In genomic region chr21:43916691-43917514, GRCh38 we compare ENCODE assay signal across 9 cellular contexts. TPM values are rescaled to one million over a fixed set of nuclear protein-coding genes. Genes with fewer than 3 reads are reported as not detected.
DNase-seq lines count a peak whose midpoint lies in the region; ATAC-seq and TF ChIP-seq lines count a peak whose summit lies in the region.
"Had no signal": no experiment of that assay in that cellular context is flagged by ENCODE, and none has a peak within 500 bp of the region (broad histone marks: within the 10 kb centered on the region; RNA-seq: fewer than 3 reads in every experiment).

No MANE protein-coding gene starts in this region.

- H3K79me2 ChIP-seq in ACC112 (ENCODE audit: control insufficient read depth, insufficient read depth, low read length, unreplicated experiment) = peaks cover 42% of the 10 kb centered on the region

- H3K27ac Mint-ChIP-seq in activated CD4-positive, alpha-beta T cell treated with anti-CD3 and anti-CD28 coated beads, Interleukin-2, amount 10 ng/mL, durations not matched to agents 24 days and 14 days = peak overlapping the region; percentile 89
- H3K27ac Mint-ChIP-seq in osteocyte (ENCODE audit: unreplicated experiment) = no peak overlapping the region

- peaks cover 6% of the 10 kb centered on the region; the same call in 1 of the 2 replicates for H3K36me3 ChIP-seq in ACC112 (ENCODE audit: insufficient read depth, low read length)
- H3K36me3 ChIP-seq in esophagus (ENCODE audit: control insufficient read depth in 2 of 2, insufficient read depth in 2 of 2, low read length in 1 of 2) = peaks cover 0 to 2% of the 10 kb centered on the region in 2 donors

- intact Hi-C loops in activated CD4-positive, alpha-beta T cell treated with anti-CD3 and anti-CD28 coated beads, Interleukin-2, amount 10 ng/mL, durations not matched to agents 24 days and 14 days (cut with micrococcal nuclease) = loop anchor here (1.0 to 5.0 kb wide), 4 partner anchors 24 to 105 kb away; no protein-coding TSS in a partner anchor

- H3K9me3 ChIP-seq in esophagus (ENCODE audit: control insufficient read depth in 2 of 2, insufficient read depth in 1 of 2, low read depth in 1 of 2, low read length in 1 of 2) = peaks cover 0 to 2% of the 10 kb centered on the region in 2 donors
- H3K9me3 ChIP-seq: A549 had no signal

- peaks cover 29% of the 10 kb centered on the region for H3K36me3 Mint-ChIP-seq in activated CD4-positive, alpha-beta T cell treated with anti-CD3 and anti-CD28 coated beads, Interleukin-2, amount 10 ng/mL, durations not matched to agents 24 days and 14 days (ENCODE audit: low read depth)
- H3K36me3 Mint-ChIP-seq in osteocyte (ENCODE audit: unreplicated experiment) = peaks cover 12% of the 10 kb centered on the region

- H2AFZ ChIP-seq in ACC112 (ENCODE audit: low read length, unreplicated experiment) = no peak overlapping the region

- peaks cover 2% of the 10 kb centered on the region for H3K27me3 Mint-ChIP-seq in activated CD4-positive, alpha-beta T cell treated with anti-CD3 and anti-CD28 coated beads, Interleukin-2, amount 10 ng/mL, durations not matched to agents 24 days and 14 days
- no peaks in the 10 kb centered on the region for H3K27me3 Mint-ChIP-seq in osteocyte (ENCODE audit: unreplicated experiment)

- H3K27me3 ChIP-seq in ACC112 (ENCODE audit: insufficient read depth, low read length) = no peaks in the 10 kb centered on the region
- no peaks in the 10 kb centered on the region for H3K27me3 ChIP-seq in esophagus (ENCODE audit: control insufficient read depth in 1 of 2, insufficient read depth in 2 of 2, low read length in 2 of 2)

- H3K4me3 ChIP-seq in ACC112 (ENCODE audit: low read depth, low read length) (peak overlapping the region; percentile 67), esophagus (ENCODE audit: low read depth in 1 of 2, low read length in 2 of 2) (peak overlapping the region; percentile 28 to 31)
- H3K4me3 ChIP-seq: A549 had no signal

- peaks cover 56% of the 10 kb centered on the region for H3K4me1 Mint-ChIP-seq in activated CD4-positive, alpha-beta T cell treated with anti-CD3 and anti-CD28 coated beads, Interleukin-2, amount 10 ng/mL, durations not matched to agents 24 days and 14 days
- peaks cover 41% of the 10 kb centered on the region for H3K4me1 Mint-ChIP-seq in osteocyte (ENCODE audit: unreplicated experiment)

- H3K4me1 ChIP-seq in ACC112 (ENCODE audit: control insufficient read depth, insufficient read depth, low read length, unreplicated experiment) (no peaks in the 10 kb centered on the region), esophagus (ENCODE audit: control insufficient read depth in 2 of 2, insufficient read depth in 2 of 2, low read length in 1 of 2) (peaks cover 0 to 10% of the 10 kb centered on the region in 2 donors)
- H3K4me1 ChIP-seq: A549 had no signal

- H3K4me3 Mint-ChIP-seq in activated CD4-positive, alpha-beta T cell treated with anti-CD3 and anti-CD28 coated beads, Interleukin-2, amount 10 ng/mL, durations not matched to agents 24 days and 14 days = peak overlapping the region; percentile 87
- no peak overlapping the region for H3K4me3 Mint-ChIP-seq in osteocyte (ENCODE audit: unreplicated experiment)

- H3K27ac ChIP-seq in ACC112 (ENCODE audit: low read depth, low read length) = no peak overlapping the region
- peak overlapping the region in 1 of 2 donors; percentile 33 for H3K27ac ChIP-seq in esophagus (ENCODE audit: low read depth in 2 of 2, low read length in 1 of 2)
- H3K27ac ChIP-seq: A549 had no signal

- ATAC-seq in HG02678 (IDR thresholded peaks at IDR 0.05; ENCODE audit: unreplicated experiment) = peak; percentile 36
- ATAC-seq: A549 had no signal

- H3K9me3 Mint-ChIP-seq in activated CD4-positive, alpha-beta T cell treated with anti-CD3 and anti-CD28 coated beads, Interleukin-2, amount 10 ng/mL, durations not matched to agents 24 days and 14 days = peaks cover 8% of the 10 kb centered on the region
- peaks cover 9% of the 10 kb centered on the region for H3K9me3 Mint-ChIP-seq in osteocyte (ENCODE audit: unreplicated experiment)

- peak; percentile 90 for DNase-seq in activated CD4-positive, alpha-beta T cell treated with anti-CD3 and anti-CD28 coated beads, Interleukin-2, amount 10 ng/mL, durations not matched to agents 24 days and 14 days
- peak; percentile 41 to 44 for DNase-seq in stimulated activated CD4-positive, alpha-beta T cell treated with anti-CD3 and anti-CD28 coated beads, Interleukin-1b, Interleukin-23, amount 100 ng/mL, for 4 hours (ENCODE audit: low read depth in 2 of 2)
- DNase-seq in osteocyte (ENCODE audit: extremely low spot score, unreplicated experiment) = no peak
- DNase-seq in midbrain (lab: John Stamatoyannopoulos, UW) = no peak
- DNase-seq in DMS53 treated with DMSO at 0.1 percent for 48 hours (lab: John Stamatoyannopoulos, UW; ENCODE audit: unreplicated experiment) = no peak

- WGBS in esophagus, 2 donors = 58% methylated on average over 35 of the region's 35 CpGs

- TF ChIP-seq CTCF in osteocyte (IDR thresholded peaks at IDR 0.05) = no peak

RNA-seq across cellular contexts. Expression of gene AGPAT3, which starts 51.9 kb away (rescaled TPM):
- total RNA-seq in activated CD4-positive, alpha-beta T cell treated with anti-CD3 and anti-CD28 coated beads, Interleukin-2, amount 10 ng/mL, durations not matched to agents 24 days and 14 days = 127 and 130 TPM in 2 replicates
- polyA plus RNA-seq in esophagus = 10 to 100 TPM; 15.3 to 18.6 TPM
- 62.1 and 63.2 TPM in 2 replicates for total RNA-seq in osteocyte

Comparison
In these comparisons a context has a peak if more than half of its experiments do, and no peak if none do; other contexts are left out.
1. DNase-seq: peak in activated CD4-positive, alpha-beta T cell treated with anti-CD3 and anti-CD28 coated beads, Interleukin-2, amount 10 ng/mL, durations not matched to agents 24 days and 14 days (single experiment) and stimulated activated CD4-positive, alpha-beta T cell treated with anti-CD3 and anti-CD28 coated beads, Interleukin-1b, Interleukin-23, amount 100 ng/mL, for 4 hours (2 of 2); none in osteocyte (single experiment), midbrain (single experiment) and DMS53 treated with DMSO at 0.1 percent for 48 hours (single experiment).